Comparison of ENCODE assay signal across 18 cellular contexts in genomic region chr17:45441536-45442310, GRCh38. TPM values are rescaled to one million over a fixed set of nuclear protein-coding genes. Genes with fewer than 3 reads are reported as not detected.
DNase-seq lines count a peak whose midpoint lies in the region; ATAC-seq and TF ChIP-seq lines count a peak whose summit lies in the region.
"Had no signal": no experiment of that assay in that cellular context is flagged by ENCODE, and none has a peak within 500 bp of the region (broad histone marks: within the 10 kb centered on the region; RNA-seq: fewer than 3 reads in every experiment).

No MANE protein-coding gene starts in this region.

- no peaks in the 10 kb centered on the region for H3F3A ChIP-seq in SK-N-SH (replicated peaks; ENCODE audit: insufficient read depth)

- no peak overlapping the region for H3K9ac ChIP-seq in SK-N-SH

- 87% methylated on average over 10 of the region's 14 CpGs for WGBS in SK-N-SH (ENCODE audit: low lambda C conversion rate)
- WGBS in esophagus muscularis mucosa, result 83% methylated on average over 13 of the region's 14 CpGs

- peaks cover 0 to 44% of the 10 kb centered on the region in 2 experiments; a peak in 1 of 4 replicates for H3K4me1 ChIP-seq in SK-N-SH (ENCODE audit: control insufficient read depth in 1 of 2, insufficient read depth in 2 of 2, low read depth in 1 of 2, low read length in 1 of 2)
- H3K4me1 ChIP-seq in osteoblast (ENCODE audit: insufficient read depth, low read length), result peaks cover 4% of the 10 kb centered on the region
- peaks cover 0 to 15% (median 3%) of the 10 kb centered on the region in 4 donors for H3K4me1 ChIP-seq in esophagus muscularis mucosa

- no peak for TF ChIP-seq POLR2A in esophagus muscularis mucosa (IDR thresholded peaks at IDR 0.05; ENCODE audit: low read depth)

- H3K4me2 ChIP-seq in SK-N-SH (no peak overlapping the region), osteoblast (ENCODE audit: insufficient read depth, low read length) (no peak overlapping the region)

- ATAC-seq in SK-N-SH treated with all-trans-retinoic acid at 6 μM for 48 hours, result no peak
- no peak for ATAC-seq in HG03139 (IDR thresholded peaks at IDR 0.05; ENCODE audit: unreplicated experiment)
- ATAC-seq: body of pancreas had no signal

- H3K4me3 ChIP-seq in SK-N-SH (ENCODE audit: low read depth in 2 of 2, low read length in 1 of 2), result no peak overlapping the region
- no peak overlapping the region for H3K4me3 ChIP-seq in WERI-Rb-1 (ENCODE audit: low read depth, low read length)
- H3K4me3 ChIP-seq in osteoblast (ENCODE audit: insufficient read depth, low read length), result no peak overlapping the region
- H3K4me3 ChIP-seq in esophagus muscularis mucosa, result no peak overlapping the region
- H3K4me3 ChIP-seq: body of pancreas, ovary, stomach, upper lobe of left lung had no signal

- H2AFZ ChIP-seq in SK-N-SH (ENCODE audit: low read depth), result no peak overlapping the region
- no peak overlapping the region for H2AFZ ChIP-seq in osteoblast (ENCODE audit: low read length)

- TF ChIP-seq CTCF in SK-N-SH (IDR thresholded peaks at IDR 0.05), result no peak
- TF ChIP-seq CTCF in WERI-Rb-1 (IDR thresholded peaks at IDR 0.05; ENCODE audit: low read depth, low read length), result no peak
- TF ChIP-seq CTCF in osteoblast (IDR thresholded peaks at IDR 0.05; ENCODE audit: extremely low read depth, low read depth, low read length), result no peak
- no peak for TF ChIP-seq CTCF in esophagus muscularis mucosa (IDR thresholded peaks at IDR 0.05)

- DNase-seq in SK-N-SH (peak; percentile 16), GM03348 (ENCODE audit: low spot score) (peak; percentile 4), WERI-Rb-1 (no peak), osteoblast (ENCODE audit: insufficient read length, low spot score, missing footprints) (peak; percentile 68), esophagus muscularis mucosa (ENCODE audit: extremely low spot score) (no peak), inferior parietal cortex (ENCODE audit: extremely low spot score) (no peak)
- DNase-seq: 8988T; activated CD4-positive, CD25-positive, alpha-beta regulatory T cell treated with anti-CD3 and anti-CD28 coated beads, Interleukin-2, amount 50 U/mL, for 72 hours; body of pancreas; DMS153; HCEC 1CT; NCI-H1694; NCI-H774; stomach had no signal

- H3K9me2 ChIP-seq in SK-N-SH, result no peaks in the 10 kb centered on the region

- H3K9me3 ChIP-seq in SK-N-SH (no peaks in the 10 kb centered on the region), WERI-Rb-1 (ENCODE audit: severe bottlenecking) (no peaks in the 10 kb centered on the region), osteoblast (ENCODE audit: low read depth, low read length) (no peaks in the 10 kb centered on the region), esophagus muscularis mucosa (no peaks in the 10 kb centered on the region)
- H3K9me3 ChIP-seq: body of pancreas, ovary, stomach, upper lobe of left lung had no signal

- intact Hi-C loops in esophagus muscularis mucosa (cut with DNase I), result no loop called here

- POLR2A ChIA-PET in SK-N-SH (lab: Yijun Ruan, JAX), result no interaction called here

- CTCF ChIA-PET in SK-N-SH (lab: Yijun Ruan, JAX), result no interaction called here

- TF ChIP-seq RAD21 in SK-N-SH (IDR thresholded peaks at IDR 0.05; ENCODE audit: low read length), result no peak

- no peak for TF ChIP-seq EP300 in SK-N-SH (IDR thresholded peaks at IDR 0.05; ENCODE audit: borderline replicate concordance in 1 of 2, low read depth in 1 of 2, low read length in 1 of 2)
- TF ChIP-seq EP300 in esophagus muscularis mucosa (IDR thresholded peaks at IDR 0.05), result no peak

- H3K27ac ChIP-seq in SK-N-SH (ENCODE audit: low read depth in 2 of 2, low read length in 1 of 2) (no peak overlapping the region), WERI-Rb-1 (0 out of 2 replicates have a peak overlapping the region, but pooled peaks have one; percentile 26), osteoblast (ENCODE audit: low read depth, low read length) (no peak overlapping the region), esophagus muscularis mucosa (replicated peaks in 1 of 4) (no peak overlapping the region)
- H3K27ac ChIP-seq: ovary, stomach, upper lobe of left lung had no signal

- H3K36me3 ChIP-seq in SK-N-SH (replicated peaks in 1 of 2; ENCODE audit: control insufficient read depth in 1 of 2, insufficient read depth in 2 of 2, low read length in 1 of 2) (peaks cover 4 to 7% of the 10 kb centered on the region in 2 experiments), WERI-Rb-1 (no peaks in the 10 kb centered on the region), osteoblast (ENCODE audit: insufficient read depth, low read length) (peaks cover 5% of the 10 kb centered on the region), esophagus muscularis mucosa (peaks cover 32 to 73% (median 54%) of the 10 kb centered on the region in 4 donors)
- H3K36me3 ChIP-seq: ovary had no signal

- H3K79me2 ChIP-seq in SK-N-SH (ENCODE audit: insufficient read depth), result no peaks in the 10 kb centered on the region
- no peaks in the 10 kb centered on the region for H3K79me2 ChIP-seq in osteoblast (ENCODE audit: insufficient read depth, low read length)

- H3K27me3 ChIP-seq in SK-N-SH (ENCODE audit: insufficient read depth), result no peaks in the 10 kb centered on the region
- no peaks in the 10 kb centered on the region for H3K27me3 ChIP-seq in WERI-Rb-1 (ENCODE audit: insufficient read depth, low read depth, severe bottlenecking)
- no peaks in the 10 kb centered on the region for H3K27me3 ChIP-seq in osteoblast (ENCODE audit: insufficient read depth, low read length)
- no peaks in the 10 kb centered on the region for H3K27me3 ChIP-seq in esophagus muscularis mucosa
- H3K27me3 ChIP-seq: body of pancreas, ovary, stomach, upper lobe of left lung had no signal

- H4K20me1 ChIP-seq in SK-N-SH (ENCODE audit: insufficient read depth) (no peaks in the 10 kb centered on the region), osteoblast (ENCODE audit: insufficient read depth, low read length) (no peaks in the 10 kb centered on the region)

TF ChIP-seq in SK-N-SH, 30 proteins besides CTCF, POLR2A, EP300 and RAD21 (continues in another document):
- TF ChIP-seq MEF2A (IDR thresholded peaks at IDR 0.05; ENCODE audit: borderline replicate concordance, low read depth), result no peak
- TF ChIP-seq EZH2phosphoT487 (IDR thresholded peaks at IDR 0.05; ENCODE audit: borderline replicate concordance, low read depth), result no peak
- TF ChIP-seq, protein P1, sequence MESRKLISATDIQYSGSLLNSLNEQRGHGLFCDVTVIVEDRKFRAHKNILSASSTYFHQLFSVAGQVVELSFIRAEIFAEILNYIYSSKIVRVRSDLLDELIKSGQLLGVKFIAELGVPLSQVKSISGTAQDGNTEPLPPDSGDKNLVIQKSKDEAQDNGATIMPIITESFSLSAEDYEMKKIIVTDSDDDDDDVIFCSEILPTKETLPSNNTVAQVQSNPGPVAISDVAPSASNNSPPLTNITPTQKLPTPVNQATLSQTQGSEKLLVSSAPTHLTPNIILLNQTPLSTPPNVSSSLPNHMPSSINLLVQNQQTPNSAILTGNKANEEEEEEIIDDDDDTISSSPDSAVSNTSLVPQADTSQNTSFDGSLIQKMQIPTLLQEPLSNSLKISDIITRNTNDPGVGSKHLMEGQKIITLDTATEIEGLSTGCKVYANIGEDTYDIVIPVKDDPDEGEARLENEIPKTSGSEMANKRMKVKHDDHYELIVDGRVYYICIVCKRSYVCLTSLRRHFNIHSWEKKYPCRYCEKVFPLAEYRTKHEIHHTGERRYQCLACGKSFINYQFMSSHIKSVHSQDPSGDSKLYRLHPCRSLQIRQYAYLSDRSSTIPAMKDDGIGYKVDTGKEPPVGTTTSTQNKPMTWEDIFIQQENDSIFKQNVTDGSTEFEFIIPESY (IDR thresholded peaks at IDR 0.05; ENCODE audit: borderline replicate concordance, low read depth), result no peak

TF ChIP-seq in SK-N-SH treated with all-trans-retinoic acid at 6 μM for 48 hours, 23 proteins besides CTCF, POLR2A, EP300 and RAD21 (continues in another document):
- TF ChIP-seq, protein P2, sequence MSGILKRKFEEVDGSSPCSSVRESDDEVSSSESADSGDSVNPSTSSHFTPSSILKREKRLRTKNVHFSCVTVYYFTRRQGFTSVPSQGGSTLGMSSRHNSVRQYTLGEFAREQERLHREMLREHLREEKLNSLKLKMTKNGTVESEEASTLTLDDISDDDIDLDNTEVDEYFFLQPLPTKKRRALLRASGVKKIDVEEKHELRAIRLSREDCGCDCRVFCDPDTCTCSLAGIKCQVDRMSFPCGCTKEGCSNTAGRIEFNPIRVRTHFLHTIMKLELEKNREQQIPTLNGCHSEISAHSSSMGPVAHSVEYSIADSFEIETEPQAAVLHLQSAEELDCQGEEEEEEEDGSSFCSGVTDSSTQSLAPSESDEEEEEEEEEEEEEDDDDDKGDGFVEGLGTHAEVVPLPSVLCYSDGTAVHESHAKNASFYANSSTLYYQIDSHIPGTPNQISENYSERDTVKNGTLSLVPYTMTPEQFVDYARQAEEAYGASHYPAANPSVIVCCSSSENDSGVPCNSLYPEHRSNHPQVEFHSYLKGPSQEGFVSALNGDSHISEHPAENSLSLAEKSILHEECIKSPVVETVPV (CRISPR knock-in tag; IDR thresholded peaks at IDR 0.05), result no peak

RNA-seq across cellular contexts. Expression of gene ARHGAP27, which starts 9.1 kb away (rescaled TPM):
- 2.1 and 4.3 TPM in 2 replicates for polyA plus RNA-seq in SK-N-SH (2012; rRNA removed)
- 0.75 and 0.89 TPM in 2 replicates for polyA plus RNA-seq in SK-N-SH (2012; cell fraction: cytosol; rRNA removed)
- 25.3 and 25.5 TPM in 2 replicates for polyA plus RNA-seq in SK-N-SH (2012; cell fraction: nucleus; rRNA removed)
- total RNA-seq in osteoblast (2.9 and 6.2 TPM in 2 replicates), esophagus muscularis mucosa (10 to 100 TPM; 11.2 to 15.0 (median 12.9) TPM)

RNA-seq across cellular contexts. Expression of gene PLEKHM1, which starts 48.8 kb away (rescaled TPM):
- 9.0 and 12.3 TPM in 2 replicates for polyA plus RNA-seq in SK-N-SH (2012; rRNA removed)
- 4.6 and 5.4 TPM in 2 replicates for polyA plus RNA-seq in SK-N-SH (2012; cell fraction: cytosol; rRNA removed)
- 26.7 and 29.2 TPM in 2 replicates for polyA plus RNA-seq in SK-N-SH (2012; cell fraction: nucleus; rRNA removed)
- 30.8 and 38.0 TPM in 2 replicates for total RNA-seq in osteoblast
- 10 to 100 TPM; 28.5 to 38.0 (median 36.0) TPM for total RNA-seq in esophagus muscularis mucosa

Comparison
In these comparisons a context has a peak if more than half of its experiments do, and no peak if none do; other contexts are left out.
1. DNase-seq: peak in SK-N-SH (single experiment), GM03348 (single experiment) and osteoblast (single experiment); none in WERI-Rb-1 (single experiment), esophagus muscularis mucosa (single experiment) and inferior parietal cortex (single experiment).